1 cellular context compared by ENCODE assay signal in the genomic region with DNA sequence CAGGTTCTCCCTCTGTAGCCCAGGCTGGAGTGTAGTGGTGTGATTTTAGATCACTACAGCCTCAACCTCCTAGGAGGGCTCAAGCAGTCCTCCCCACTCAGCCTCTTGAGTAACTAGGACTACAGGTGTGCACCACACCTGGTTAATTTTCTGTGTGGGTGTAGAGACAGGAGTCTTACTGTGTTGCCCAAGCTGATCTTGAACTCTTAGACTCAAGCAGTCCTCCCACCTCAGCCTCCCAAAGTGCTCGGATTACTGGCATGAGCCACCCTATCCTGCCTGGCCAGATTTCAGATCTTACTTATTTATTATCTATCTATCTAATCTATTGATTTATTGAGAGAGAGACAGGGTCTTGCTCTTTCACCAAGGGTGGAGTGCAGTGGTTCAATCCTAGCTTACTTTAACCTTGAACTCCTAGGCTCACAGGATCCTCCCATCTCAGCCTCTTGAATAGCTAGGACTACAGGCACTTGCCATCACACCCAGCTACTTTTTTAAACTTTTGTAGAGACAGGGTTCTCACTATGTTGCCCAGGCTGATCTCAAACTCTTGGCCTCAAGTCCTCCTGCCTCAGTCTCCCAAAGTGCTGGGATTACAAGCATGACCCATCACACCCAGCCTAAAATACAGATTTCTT.
TF ChIP-seq lines count a peak whose summit lies in the region.

No MANE protein-coding gene starts in this region.

TF ChIP-seq in HepG2, 621 proteins besides CTCF, POLR2A, EP300 and RAD21 (continued from another document):
- TF ChIP-seq ZNF276 (CRISPR knock-in tag; IDR thresholded peaks at IDR 0.05; ENCODE audit: low read depth) (no peak), KAT7 (CRISPR knock-in tag; IDR thresholded peaks at IDR 0.05; ENCODE audit: borderline replicate concordance) (0 out of 2 replicates have a peak, but pooled peaks have one; percentile 49), MLLT10 (CRISPR knock-in tag; IDR thresholded peaks at IDR 0.05) (no peak), CREM (IDR thresholded peaks at IDR 0.05) (0 out of 2 replicates have a peak, but pooled peaks have one; percentile 15), CREM (CRISPR knock-in tag; IDR thresholded peaks at IDR 0.05) (no peak), ZNF770 (CRISPR knock-in tag; IDR thresholded peaks at IDR 0.05) (peak; percentile 85), GATAD2A (CRISPR knock-in tag; IDR thresholded peaks at IDR 0.05) (peak; percentile 41; the same call in 1 of the 2 replicates), HNF1A (IDR thresholded peaks at IDR 0.05; ENCODE audit: low read depth) (no peak), HNF1A (CRISPR knock-in tag; IDR thresholded peaks at IDR 0.05; ENCODE audit: borderline replicate concordance) (no peak), ZNF652 (CRISPR knock-in tag; IDR thresholded peaks at IDR 0.05; ENCODE audit: borderline replicate concordance, low read depth) (peak; percentile 24; the same call in 1 of the 2 replicates), RBM22 (optimal IDR thresholded peaks at IDR 0.05; ENCODE audit: low read length) (peak; percentile 36), ZNF263 (CRISPR knock-in tag; IDR thresholded peaks at IDR 0.05) (peak; percentile 96)
